ENCODE assay signal across 10 cellular contexts in genomic region chr6:164085552-164086325, GRCh38.
DNase-seq lines count a peak whose midpoint lies in the region; ATAC-seq, FAIRE-seq and TF ChIP-seq lines count a peak whose summit lies in the region.
"Had no signal": no experiment of that assay in that cellular context is flagged by ENCODE, and none has a peak within 500 bp of the region (broad histone marks: within the 10 kb centered on the region; RNA-seq: fewer than 3 reads in every experiment).

No MANE protein-coding gene starts in this region.

- no peaks in the 10 kb centered on the region for H3K27me3 Mint-ChIP-seq in WTC11 (ENCODE audit: low read depth)
- peaks cover 14 to 27% (median 19%) of the 10 kb centered on the region in 3 donors for H3K27me3 Mint-ChIP-seq in naive B cell

- ATAC-seq in WTC11 (peak; percentile 79), naive B cell (ENCODE audit: low read depth in 2 of 2) (no peak), left colon (no peak)
- ATAC-seq: GM12878 had no signal

- no peak for TF ChIP-seq POLR2A in thyroid gland (IDR thresholded peaks at IDR 0.05)

- intact Hi-C loops in thyroid gland (cut with DNase I) = no loop called here
- intact Hi-C loops in left colon (cut with DNase I, micrococcal nuclease) = no loop called here

- no peaks in the 10 kb centered on the region for H3K36me3 Mint-ChIP-seq in WTC11
- no peaks in the 10 kb centered on the region for H3K36me3 Mint-ChIP-seq in naive B cell

- no peak overlapping the region for H3K4me3 Mint-ChIP-seq in WTC11
- peak overlapping the region in 5 of 8 donors; percentile 1 to 71 (median 48) for H3K4me3 Mint-ChIP-seq in naive B cell

- no peak for DNase-seq in WTC11 (ENCODE audit: low spot score)
- peak; percentile 67 to 70 for DNase-seq in frontal cortex (ENCODE audit: low spot score in 2 of 2)
- DNase-seq in naive B cell = no peak
- DNase-seq in thyroid gland = peak; percentile 24 to 29
- no peak for DNase-seq in left colon
- no peak for DNase-seq in NCI-H2196 (lab: John Stamatoyannopoulos, UW; ENCODE audit: unreplicated experiment)
- no peak for DNase-seq in NOMO-1 treated with DMSO at 0.1 percent for 48 hours (lab: John Stamatoyannopoulos, UW; ENCODE audit: unreplicated experiment)
- no peak for DNase-seq in GM19239 (ENCODE audit: insufficient read length, low spot score)

- no peaks in the 10 kb centered on the region for H3K27me3 ChIP-seq in thyroid gland

- POLR2A ChIA-PET in WTC11 (lab: Charles Lee) = no interaction called here

- WGBS in thyroid gland, 2 donors = 67 to 78% methylated on average over 27 of the region's 27 CpGs

- peaks cover 22% of the 10 kb centered on the region for H3K4me1 Mint-ChIP-seq in WTC11
- H3K4me1 Mint-ChIP-seq in naive B cell = peaks cover 0 to 6% (median 0%) of the 10 kb centered on the region in 3 donors

- peak overlapping the region in 2 of 3 donors; percentile 17 to 33 for H3K27ac ChIP-seq in thyroid gland

- FAIRE-seq in frontal cortex (lab: Jason Lieb, UNC) (peak; percentile 97), GM19239 (lab: Jason Lieb, UNC) (no peak)
- FAIRE-seq: GM12878, keratinocyte had no signal

- no peak for TF ChIP-seq CTCF in WTC11 (IDR thresholded peaks at IDR 0.05)
- no peak for TF ChIP-seq CTCF in thyroid gland (IDR thresholded peaks at IDR 0.05)

- CTCF ChIA-PET in WTC11 (lab: Charles Lee) = interaction anchor here (1.9 kb wide), 1 partner anchor 24 kb away, joined by 4 read pairs; no protein-coding TSS in a partner anchor

- H3K36me3 ChIP-seq in thyroid gland = no peaks in the 10 kb centered on the region

- no peaks in the 10 kb centered on the region for H3K4me1 ChIP-seq in thyroid gland

- H3K9me3 Mint-ChIP-seq in WTC11 (peaks cover 16% of the 10 kb centered on the region), naive B cell (peaks cover 0 to 6% (median 2%) of the 10 kb centered on the region in 7 donors)

- H3K27ac Mint-ChIP-seq in WTC11 = no peak overlapping the region
- peak overlapping the region in 1 of 6 donors; percentile 32 for H3K27ac Mint-ChIP-seq in naive B cell

- no peak overlapping the region for H3K4me3 ChIP-seq in thyroid gland (replicated peaks in 1 of 3)
- H3K4me3 ChIP-seq: GM12878 had no signal

- H3K9me3 ChIP-seq in thyroid gland = no peaks in the 10 kb centered on the region

TF ChIP-seq in WTC11, 78 proteins besides CTCF, POLR2A, EP300 and RAD21:
- no peak for TF ChIP-seq HMGXB4 (CRISPR knock-in tag; IDR thresholded peaks at IDR 0.05)
- no peak for TF ChIP-seq FOXJ3 (CRISPR knock-in tag; IDR thresholded peaks at IDR 0.05; ENCODE audit: borderline replicate concordance)
- TF ChIP-seq ELF4 (CRISPR knock-in tag; IDR thresholded peaks at IDR 0.05; ENCODE audit: low read depth) = no peak
- TF ChIP-seq IRF1 (CRISPR knock-in tag; IDR thresholded peaks at IDR 0.05) = no peak
- no peak for TF ChIP-seq FOXP1 (CRISPR knock-in tag; IDR thresholded peaks at IDR 0.05; ENCODE audit: borderline replicate concordance)
- no peak for TF ChIP-seq SOX15 (CRISPR knock-in tag; IDR thresholded peaks at IDR 0.05)
- no peak for TF ChIP-seq ZNF416 (CRISPR knock-in tag; IDR thresholded peaks at IDR 0.05)
- no peak for TF ChIP-seq TEAD4 (CRISPR knock-in tag; IDR thresholded peaks at IDR 0.05)
- no peak for TF ChIP-seq TCF7 (CRISPR knock-in tag; IDR thresholded peaks at IDR 0.05; ENCODE audit: low read depth)
- TF ChIP-seq NFYB (CRISPR knock-in tag; conservative IDR thresholded peaks at IDR 0.05; ENCODE audit: low read depth) = no peak
- TF ChIP-seq CREB1 (CRISPR knock-in tag; IDR thresholded peaks at IDR 0.05) = no peak
- no peak for TF ChIP-seq ZNF425 (CRISPR knock-in tag; conservative IDR thresholded peaks at IDR 0.05)
- no peak for TF ChIP-seq E2F5 (CRISPR knock-in tag; IDR thresholded peaks at IDR 0.05)

Comparison
In these comparisons a context has a peak if more than half of its experiments do, and no peak if none do; other contexts are left out.
1. DNase-seq: peak in frontal cortex (2 of 2) and thyroid gland (2 of 2); none in WTC11 (single experiment), naive B cell (single experiment), left colon (0 of 2), NCI-H2196 (single experiment), NOMO-1 treated with DMSO at 0.1 percent for 48 hours (single experiment) and GM19239 (single experiment).